Comparison of ENCODE assay signal across 10 cellular contexts in genomic region chr5:43006411-43007202, GRCh38. TPM values are rescaled to one million over a fixed set of nuclear protein-coding genes. Genes with fewer than 3 reads are reported as not detected.
DNase-seq lines count a peak whose midpoint lies in the region; ATAC-seq, FAIRE-seq and TF ChIP-seq lines count a peak whose summit lies in the region.
"Had no signal": no experiment of that assay in that cellular context is flagged by ENCODE, and none has a peak within 500 bp of the region (broad histone marks: within the 10 kb centered on the region; RNA-seq: fewer than 3 reads in every experiment).

No MANE protein-coding gene starts in this region.

- BruUV-seq in K562 (replicated peaks; lab: Mats Ljungman, UMichigan) = no TSS peak

- POLR2A ChIA-PET in K562 (lab: Yijun Ruan, JAX) = interaction anchor here (0.6 to 3.3 kb wide), 7 partner anchors 9 to 98 kb away, joined by 3 to 19 read pairs (median 7); no protein-coding TSS in a partner anchor

- H2AFZ ChIP-seq in K562 (ENCODE audit: low read depth, low read length) = no peak overlapping the region

- H3K4me1 ChIP-seq in heart right ventricle (peaks cover 0 to 43% (median 10%) of the 10 kb centered on the region in 9 donors), K562 (replicated peaks in 1 of 2; ENCODE audit: control insufficient read depth in 2 of 2, insufficient read depth in 2 of 2, low read length in 2 of 2) (peaks cover 16 to 21% of the 10 kb centered on the region in 2 experiments; a peak in 4 of 5 replicates), urinary bladder (ENCODE audit: insufficient read depth) (no peaks in the 10 kb centered on the region)

- H3K4me3 ChIP-seq in heart right ventricle (peak overlapping the region; percentile 34 to 67 (median 55)), K562 (no peak overlapping the region), urinary bladder (ENCODE audit: low read depth, low read length) (peak overlapping the region; percentile 40)

- TF ChIP-seq EP300 in K562 (IDR thresholded peaks at IDR 0.05; ENCODE audit: low read length) = no peak

- peaks cover 12% of the 10 kb centered on the region for H3K4me1 Mint-ChIP-seq in mesothelial cell of epicardium

- H3K27ac ChIP-seq in heart right ventricle (peak overlapping the region; percentile 72 to 97 (median 90)), K562 (ENCODE audit: extremely low read depth, low read depth, low read length) (no peak overlapping the region; the same call in 2 of the 3 replicates), urinary bladder (ENCODE audit: low read depth) (no peak overlapping the region)

- peak overlapping the region; percentile 89; the same call in 1 of the 2 replicates for H3K4me2 ChIP-seq in K562 (ENCODE audit: insufficient read depth, low read length)

- H3K9me1 ChIP-seq in K562 (ENCODE audit: control insufficient read depth, insufficient read depth, low read length) = no peaks in the 10 kb centered on the region

- DNase-seq in heart right ventricle = no peak
- DNase-seq in cardiac septum (ENCODE audit: low spot score) = no peak
- DNase-seq in K562 (ENCODE audit: extremely low read depth in 1 of 4, low spot score in 3 of 4) = no peak
- DNase-seq in mesothelial cell of epicardium (ENCODE audit: low spot score in 2 of 2, unreplicated experiment in 2 of 2) = no peak
- no peak for DNase-seq in NCI-H748 (lab: John Stamatoyannopoulos, UW; ENCODE audit: unreplicated experiment)
- DNase-seq: KG1 had no signal

- H3K36me3 Mint-ChIP-seq in mesothelial cell of epicardium = no peaks in the 10 kb centered on the region

- in situ Hi-C loops in K562 (cut with MboI) = no loop called here

- H3K27me3 Mint-ChIP-seq in mesothelial cell of epicardium (ENCODE audit: low read depth) = peaks cover 26% of the 10 kb centered on the region

- peak overlapping the region; percentile 81 for H3K4me3 Mint-ChIP-seq in mesothelial cell of epicardium

- TF ChIP-seq RAD21 in K562 (CRISPR knock-in tag; conservative IDR thresholded peaks at IDR 0.05 in 1 of 2, IDR thresholded peaks at IDR 0.05 in 1 of 2) = no peak

- H3K36me3 ChIP-seq in heart right ventricle = no peaks in the 10 kb centered on the region
- no peaks in the 10 kb centered on the region; the same call in 2 of the 3 replicates for H3K36me3 ChIP-seq in K562 (ENCODE audit: control insufficient read depth, insufficient read depth, low read length)
- no peaks in the 10 kb centered on the region for H3K36me3 ChIP-seq in urinary bladder (ENCODE audit: insufficient read depth)

- 71 to 78% methylated on average over 19 of the region's 19 CpGs for WGBS in heart right ventricle, 2 donors
- 94% methylated on average over 19 of the region's 19 CpGs for whole genome bisulfite sequencing in K562 (ENCODE audit: insufficient coverage, low coverage, missing lambda C conversion rate)
- 81% methylated on average over 19 of the region's 19 CpGs for WGBS in urinary bladder

- H3K9me3 ChIP-seq in heart right ventricle = no peaks in the 10 kb centered on the region
- H3K9me3 ChIP-seq in K562 (replicated peaks; ENCODE audit: control insufficient read depth, insufficient read depth, low read depth, low read length) = no peaks in the 10 kb centered on the region

- TF ChIP-seq POLR2A in K562 (conservative IDR thresholded peaks at IDR 0.05) = no peak

- no peaks in the 10 kb centered on the region for H3K79me2 ChIP-seq in K562 (ENCODE audit: control insufficient read depth, insufficient read depth, low read length)

- ATAC-seq in heart right ventricle = no peak
- ATAC-seq in K562 = no peak
- ATAC-seq in GM21447 (IDR thresholded peaks at IDR 0.05; ENCODE audit: unreplicated experiment) = no peak
- no peak for ATAC-seq in GM21381 (IDR thresholded peaks at IDR 0.05; ENCODE audit: unreplicated experiment)

- H3K27ac Mint-ChIP-seq in mesothelial cell of epicardium = peak overlapping the region; percentile 25

- no peak overlapping the region for H3K9ac ChIP-seq in K562 (ENCODE audit: insufficient read depth in 1 of 2, low read depth in 2 of 2, low read length in 2 of 2)

- no peaks in the 10 kb centered on the region for H4K20me1 ChIP-seq in K562 (replicated peaks; ENCODE audit: control insufficient read depth, insufficient read depth, low read length)

- H3K27me3 ChIP-seq in heart right ventricle (peaks cover 0 to 93% (median 67%) of the 10 kb centered on the region in 7 donors), K562 (ENCODE audit: control insufficient read depth in 2 of 2, insufficient read depth in 2 of 2, low read length in 2 of 2) (no peaks in the 10 kb centered on the region)

- H3K9me3 Mint-ChIP-seq in mesothelial cell of epicardium = no peaks in the 10 kb centered on the region

- FAIRE-seq in K562 (lab: Jason Lieb, UNC) = no peak
- FAIRE-seq: TTC549 had no signal

- CTCF ChIA-PET in K562 (lab: Yijun Ruan, JAX; ENCODE audit: low intra/inter-chr PET ratio) = no interaction called here

- intact Hi-C loops in heart right ventricle (cut with DNase I) (loop anchor here in 3 of 10 donors (1.0 to 5.0 kb wide), 2 partner anchors 12 to 36 kb away; partner anchors contain the start of gene ANXA2R (in 3 of the 3)), cardiac septum (cut with DNase I) (loop anchor here (5.0 kb wide), 2 partner anchors 36 to 54 kb away; partner anchors contain the start of gene ANXA2R), K562 (cut with micrococcal nuclease) (loop anchor here (1.0 to 5.0 kb wide), 2 partner anchors 11 to 116 kb away; partner anchors contain the start of gene ZNF131)

- TF ChIP-seq CTCF in heart right ventricle (IDR thresholded peaks at IDR 0.05) (no peak), K562 (IDR thresholded peaks at IDR 0.05 in 2 of 3, conservative IDR thresholded peaks at IDR 0.05 in 1 of 3; ENCODE audit: insufficient read depth in 2 of 3, low read depth in 1 of 3, low read length in 3 of 3) (no peak), mesothelial cell of epicardium (IDR thresholded peaks at IDR 0.05; ENCODE audit: unreplicated experiment) (no peak)

TF ChIP-seq in K562, 482 proteins besides CTCF, POLR2A, EP300 and RAD21:
- no peak for TF ChIP-seq MNT (conservative IDR thresholded peaks at IDR 0.05)
- TF ChIP-seq EWSR1 (IDR thresholded peaks at IDR 0.05; ENCODE audit: borderline replicate concordance, low read depth, partially characterized antibody) = no peak
- no peak for TF ChIP-seq BRD9 (IDR thresholded peaks at IDR 0.05; ENCODE audit: low read depth, partially characterized antibody)
- no peak for TF ChIP-seq RBM25 (IDR thresholded peaks at IDR 0.05; ENCODE audit: low read depth, low read length, severe bottlenecking)
- TF ChIP-seq PHTF2 (CRISPR knock-in tag; IDR thresholded peaks at IDR 0.05) = no peak
- no peak for TF ChIP-seq NR2C1 (IDR thresholded peaks at IDR 0.05)
- no peak for TF ChIP-seq NR2C1 (tag; IDR thresholded peaks at IDR 0.05)

RNA-seq across cellular contexts. Expression of gene ANXA2R, which starts 33.5 kb away (rescaled TPM):
- 1 to 10 TPM in 4 of 10 donors, under 1 TPM in 6; 0.42 to 1.8 (median 0.87) TPM for total RNA-seq in heart right ventricle
- polyA plus RNA-seq in heart right ventricle = 1 to 10 TPM; 2.4 to 3.4 TPM
- total RNA-seq in cardiac septum = 1.2 TPM
- 22.1 and 27.2 TPM in 2 replicates for total RNA-seq in K562 (2011; cell fraction: chromatin; rRNA removed; ENCODE audit: low replicate concordance)
- total RNA-seq in K562 (2011; cell fraction: nucleolus; rRNA removed) = 17.0 and 20.7 TPM in 2 replicates
- 21.3 and 21.4 TPM in 2 replicates for total RNA-seq in K562 (2011; cell fraction: nucleoplasm; rRNA removed)
- 3.4 and 3.5 TPM in 2 replicates for total RNA-seq in K562 (2014; rRNA removed)
- 2.8 and 3.4 TPM in 2 replicates for total RNA-seq in K562 (2014; rRNA removed; fragmentation: Illumina TruSeq; extraction: Trizol)
- 3.4 and 3.5 TPM in 2 replicates for total RNA-seq in K562 (2015; rRNA removed; fragmentation: Illumina TruSeq; extraction: Trizol)
- total RNA-seq in K562 (2021) = 3.9 and 4.3 TPM in 2 replicates
- 2.3 and 2.7 TPM in 2 replicates for polyA plus RNA-seq in K562 (2011; rRNA removed)
- 2.6 and 3.1 TPM in 2 replicates for polyA plus RNA-seq in K562 (2011; cell fraction: cytosol; rRNA removed)
- polyA plus RNA-seq in K562 (2011; cell fraction: nucleus; rRNA removed) = 6.1 and 8.3 TPM in 2 replicates
- 3.4 and 6.0 TPM in 2 replicates for polyA plus RNA-seq in K562 (2012)
- 2.3 and 3.4 TPM in 2 replicates for polyA plus RNA-seq in K562 (2014; fragmentation: Illumina TruSeq; extraction: Trizol)
- polyA plus RNA-seq in K562 (2014; fragmentation: Nextera tagmentation; extraction: Ambion mirVana) = 1 to 10 TPM; 2.1 to 3.5 TPM
- 4.8 and 7.5 TPM in 2 replicates for polyA plus RNA-seq in K562 (2014; rRNA removed)
- polyA minus RNA-seq in K562 (2011; rRNA and poly(A)+ RNA removed) = 5.8 and 6.1 TPM in 2 replicates
- 0.48 and 1.8 TPM in 2 replicates for polyA minus RNA-seq in K562 (2011; cell fraction: cytosol; rRNA and poly(A)+ RNA removed)
- polyA minus RNA-seq in K562 (2011; cell fraction: nucleus; rRNA and poly(A)+ RNA removed) = 15.4 and 18.3 TPM in 2 replicates
- total RNA-seq in mesothelial cell of epicardium = 1.4 to 1.9 TPM (median 1.7 TPM) in 3 replicates
- total RNA-seq in urinary bladder = 3.5 TPM
- polyA plus RNA-seq in urinary bladder = 2.9 TPM

Comparison
In these comparisons a context has a peak if more than half of its experiments do, and no peak if none do; other contexts are left out.
1. H3K27ac ChIP-seq: peak in heart right ventricle (10 of 10); none in K562 (single experiment) and urinary bladder (single experiment).